ENCODE assay signal across 29 cellular contexts in the genomic region with DNA sequence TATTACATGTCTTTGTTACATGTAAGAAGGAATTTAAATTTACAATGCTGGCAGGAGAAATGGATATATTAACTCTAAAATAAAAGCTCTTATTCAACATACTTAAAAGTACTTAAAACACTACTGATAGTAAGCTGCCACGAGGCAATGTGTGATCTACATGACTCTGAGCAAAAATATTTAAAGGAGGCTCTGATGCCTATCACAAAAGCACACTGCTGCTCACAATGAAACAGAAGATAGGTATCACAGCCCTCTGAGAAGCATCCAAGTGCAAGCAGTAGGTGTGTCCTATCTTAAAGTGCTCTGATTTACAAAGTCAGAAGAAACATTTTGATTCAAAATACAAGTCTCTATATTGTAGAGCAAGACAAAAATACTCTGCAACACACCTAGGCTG.
"Had no signal": no experiment of that assay in that cellular context is flagged by ENCODE, and none has a peak within 500 bp of the region (broad histone marks: within the 10 kb centered on the region; RNA-seq: fewer than 3 reads in every experiment).

No MANE protein-coding gene starts in this region.

- H3K4me3 ChIP-seq: adrenal gland, body of pancreas, K562, Peyer's patch, SJCRH30 had no signal

- H3K36me3 ChIP-seq: adrenal gland, Peyer's patch, SJCRH30 had no signal

- DNase-seq: activated CD4-positive, CD25-positive, alpha-beta regulatory T cell; activated CD8-positive, alpha-beta memory T cell treated with anti-CD3 and anti-CD28 coated beads, Interleukin-2, amount 50 U/mL, for 4 hours; activated CD8-positive, alpha-beta T cell treated with anti-CD3 and anti-CD28 coated beads for 36 hours; activated gamma-delta T cell treated with Interleukin-2 at 50 U/mL for 16 hours; activated naive CD4-positive, alpha-beta T cell treated with anti-CD3 and anti-CD28 coated beads, Interleukin-2, amount 10 ng/mL, durations not matched to agents 7 days and 5 days; activated naive CD8-positive, alpha-beta T cell treated with anti-CD3 and anti-CD28 coated beads for 36 hours; activated T-cell treated with anti-CD3 and anti-CD28 coated beads, Interleukin-2, amount 50 U/mL, for 72 hours; adrenal gland; aorta; body of pancreas; central memory CD4-positive, alpha-beta T cell; Karpas-422; MM.1S; NCI-H1105; NCI-H1436; NCI-H1694 treated with DMSO at 0.1 percent for 48 hours; NCI-H2081; NCI-H2171; NCI-H345; NCI-H510A; NCI-H526 treated with DMSO at 0.1 percent for 48 hours; NK-92 treated with Interleukin-12 subunit alpha and Interleukin-12 subunit beta, amount 100 ng/mL, for 24 hours; OCI-M1; Peyer's patch; Right ventricle myocardium superior; SJCRH30; T-helper 9 cell had no signal

- ATAC-seq: activated CD8-positive, alpha-beta T cell treated with anti-CD3 and anti-CD28 coated beads for 36 hours; activated T-cell treated with anti-CD3 and anti-CD28 coated beads, Interleukin-2, amount 50 U/mL, for 72 hours; body of pancreas; K562 had no signal

- H3K9me3 ChIP-seq: adrenal gland, body of pancreas, Peyer's patch, SJCRH30 had no signal

- H3K4me1 ChIP-seq: adrenal gland, body of pancreas, Peyer's patch, SJCRH30 had no signal

- H3K27me3 ChIP-seq: adrenal gland, body of pancreas, Peyer's patch, SJCRH30 had no signal

- H3K27ac ChIP-seq: adrenal gland, body of pancreas, Peyer's patch, RWPE1, SJCRH30 had no signal
